24 cellular contexts compared by ENCODE assay signal in the genomic region with DNA sequence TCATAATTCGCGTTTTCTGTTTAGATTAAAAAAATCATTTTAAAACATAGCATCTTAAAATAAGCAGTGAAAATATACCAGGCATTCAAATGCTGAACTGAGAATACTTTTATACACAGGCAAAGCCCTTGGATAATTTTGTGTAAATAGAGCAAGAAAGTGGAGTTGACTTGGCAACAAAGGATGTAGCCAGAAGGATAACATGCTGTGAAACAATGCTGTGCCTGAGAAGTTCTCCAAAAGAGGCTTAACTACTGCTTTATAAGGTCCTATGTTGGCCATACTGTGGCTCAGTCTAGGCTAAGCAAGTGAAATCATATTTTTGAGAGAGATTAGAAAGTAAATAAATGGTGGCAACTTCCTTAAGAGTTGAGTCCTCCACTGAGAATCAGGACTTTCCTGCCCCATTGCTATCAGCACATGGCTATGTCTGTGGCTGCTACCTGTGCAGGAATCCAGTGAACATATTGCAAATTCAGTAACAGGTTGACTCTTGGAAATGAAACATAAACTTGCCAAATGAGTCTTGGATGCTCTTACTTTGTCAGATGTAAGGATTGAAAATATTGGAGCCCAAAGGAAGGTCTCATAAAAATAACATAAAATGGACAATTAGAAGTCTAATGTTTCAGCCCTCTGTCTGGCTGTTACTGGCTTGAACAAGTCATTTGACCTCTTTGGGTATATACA.
DNase-seq lines count a peak whose midpoint lies in the region; ATAC-seq, FAIRE-seq and TF ChIP-seq lines count a peak whose summit lies in the region.
"Had no signal": no experiment of that assay in that cellular context is flagged by ENCODE, and none has a peak within 500 bp of the region (broad histone marks: within the 10 kb centered on the region; RNA-seq: fewer than 3 reads in every experiment).

No MANE protein-coding gene starts in this region.

- no peak overlapping the region for H2BK5ac ChIP-seq in H1 (ENCODE audit: low read depth, low read length)

- no peak for FAIRE-seq in H1 (lab: Jason Lieb, UNC)
- FAIRE-seq: A204.1, G401.6, GM12892, GM19239, H54 had no signal

- no peak overlapping the region for H3K23ac ChIP-seq in H1 (ENCODE audit: insufficient read length)

- ATAC-seq in GM21447 (IDR thresholded peaks at IDR 0.05; ENCODE audit: unreplicated experiment), result no peak
- ATAC-seq: CD8-positive, alpha-beta T cell; GM23338 had no signal

- H4K8ac ChIP-seq in H1 (ENCODE audit: extremely low read depth, insufficient read depth, low read length), result no peak overlapping the region

- no peaks in the 10 kb centered on the region for H3K36me3 ChIP-seq in mammary epithelial cell (ENCODE audit: insufficient read depth, low read length)
- no peaks in the 10 kb centered on the region for H3K36me3 ChIP-seq in H1 (ENCODE audit: control insufficient read depth in 2 of 4, insufficient read depth in 4 of 4, low read length in 3 of 4)
- no peaks in the 10 kb centered on the region for H3K36me3 ChIP-seq in osteoblast (ENCODE audit: insufficient read depth, low read length)
- H3K36me3 ChIP-seq: BLaER1, HAP-1 had no signal

- no peak overlapping the region for H2BK20ac ChIP-seq in H1 (ENCODE audit: low read length)

- BruUV-seq in mammary epithelial cell (replicated peaks; lab: Mats Ljungman, UMichigan) (no TSS peak), MCF 10A (replicated peaks; lab: Mats Ljungman, UMichigan) (no TSS peak)

- no peak for TF ChIP-seq CTCF in mammary epithelial cell (conservative IDR thresholded peaks at IDR 0.05 in 1 of 2, IDR thresholded peaks at IDR 0.05 in 1 of 2; ENCODE audit: extremely low read depth in 1 of 2, insufficient read depth in 1 of 2, low read depth in 1 of 2, low read length in 2 of 2)
- no peak for TF ChIP-seq CTCF in MCF 10A (IDR thresholded peaks at IDR 0.05; ENCODE audit: unreplicated experiment)
- no peak for TF ChIP-seq CTCF in H1 (IDR thresholded peaks at IDR 0.05; ENCODE audit: control extremely low read depth in 1 of 3, insufficient read depth in 1 of 3, low read depth in 1 of 3, low read length in 3 of 3)
- no peak for TF ChIP-seq CTCF in osteoblast (IDR thresholded peaks at IDR 0.05; ENCODE audit: extremely low read depth, low read depth, low read length)

- H3K9me3 ChIP-seq in mammary epithelial cell (replicated peaks; ENCODE audit: insufficient read depth, low read length), result no peaks in the 10 kb centered on the region
- no peaks in the 10 kb centered on the region for H3K9me3 ChIP-seq in H1 (ENCODE audit: insufficient read depth in 2 of 2, low read depth in 1 of 2, low read length in 1 of 2)
- peaks cover 2% of the 10 kb centered on the region for H3K9me3 ChIP-seq in osteoblast (ENCODE audit: low read depth, low read length)
- H3K9me3 ChIP-seq: BLaER1, HAP-1 had no signal

- no peak overlapping the region for H3K18ac ChIP-seq in H1 (ENCODE audit: extremely low read depth, low read length)

- H3K79me2 ChIP-seq in mammary epithelial cell (ENCODE audit: insufficient read depth, low read length), result no peaks in the 10 kb centered on the region
- H3K79me2 ChIP-seq in H1 (ENCODE audit: control insufficient read depth in 1 of 2, insufficient read depth in 2 of 2, low read length in 2 of 2), result no peaks in the 10 kb centered on the region
- no peaks in the 10 kb centered on the region for H3K79me2 ChIP-seq in osteoblast (ENCODE audit: insufficient read depth, low read length)

- H3K4me3 ChIP-seq in mammary epithelial cell (replicated peaks in 1 of 3; ENCODE audit: insufficient read depth in 1 of 3, low read depth in 2 of 3, low read length in 3 of 3) (no peak overlapping the region), H1 (ENCODE audit: extremely low read depth in 1 of 4, insufficient read depth in 2 of 4, low read depth in 3 of 4, low read length in 4 of 4) (no peak overlapping the region), osteoblast (ENCODE audit: insufficient read depth, low read length) (no peak overlapping the region)
- H3K4me3 ChIP-seq: BLaER1, GM23338, HAP-1 had no signal

- no peak overlapping the region for H3K4me3 Mint-ChIP-seq in MCF 10A (ENCODE audit: unreplicated experiment)
- H3K4me3 Mint-ChIP-seq: B cell; CD4-positive, CD25-positive, alpha-beta regulatory T cell; CD8-positive, alpha-beta T cell; GM23338; HFFc6 had no signal

- H3K4me2 ChIP-seq in mammary epithelial cell (ENCODE audit: insufficient read depth, low read depth, low read length), result no peak overlapping the region
- no peak overlapping the region for H3K4me2 ChIP-seq in H1 (ENCODE audit: insufficient read depth in 1 of 2, low read depth in 2 of 2, low read length in 2 of 2)
- no peak overlapping the region for H3K4me2 ChIP-seq in osteoblast (ENCODE audit: insufficient read depth, low read length)
- H3K4me2 ChIP-seq: BLaER1, GM23338 had no signal

- no peak overlapping the region for H4K91ac ChIP-seq in H1 (replicated peaks; ENCODE audit: insufficient read length, low read length)

- no peak overlapping the region for H3K27ac ChIP-seq in mammary epithelial cell (ENCODE audit: insufficient read depth, low read depth, low read length)
- no peak overlapping the region for H3K27ac ChIP-seq in H1 (ENCODE audit: low read depth, low read length)
- no peak overlapping the region for H3K27ac ChIP-seq in osteoblast (ENCODE audit: low read depth, low read length)
- H3K27ac ChIP-seq: 22Rv1, BLaER1, C4-2B had no signal

- no peaks in the 10 kb centered on the region for H3K4me1 ChIP-seq in mammary epithelial cell (ENCODE audit: insufficient read depth, low read length)
- no peaks in the 10 kb centered on the region for H3K4me1 ChIP-seq in H1 (replicated peaks in 1 of 4; ENCODE audit: control insufficient read depth in 3 of 4, insufficient read depth in 4 of 4, low read length in 3 of 4)
- H3K4me1 ChIP-seq in osteoblast (ENCODE audit: insufficient read depth, low read length), result no peaks in the 10 kb centered on the region
- H3K4me1 ChIP-seq: BLaER1, HAP-1 had no signal

- H3K79me1 ChIP-seq in H1 (ENCODE audit: low read depth, low read length), result no peaks in the 10 kb centered on the region

- H3K27ac Mint-ChIP-seq in MCF 10A (ENCODE audit: low read depth, unreplicated experiment), result no peak overlapping the region
- H3K27ac Mint-ChIP-seq: B cell; CD4-positive, CD25-positive, alpha-beta regulatory T cell; CD8-positive, alpha-beta T cell; GM23338; HFFc6 had no signal

- H3K36me3 Mint-ChIP-seq in MCF 10A (ENCODE audit: insufficient read depth, unreplicated experiment), result no peaks in the 10 kb centered on the region
- H3K36me3 Mint-ChIP-seq: CD4-positive, CD25-positive, alpha-beta regulatory T cell; CD8-positive, alpha-beta T cell had no signal

- no peaks in the 10 kb centered on the region for H3K4me1 Mint-ChIP-seq in MCF 10A (ENCODE audit: insufficient read depth, unreplicated experiment)
- H3K4me1 Mint-ChIP-seq: B cell; CD4-positive, CD25-positive, alpha-beta regulatory T cell; GM23338 had no signal

- no peak overlapping the region for H3K4ac ChIP-seq in H1 (replicated peaks; ENCODE audit: insufficient read length, low read depth, low read length)

- no peak for TF ChIP-seq RAD21 in H1 (IDR thresholded peaks at IDR 0.05 in 1 of 2, conservative IDR thresholded peaks at IDR 0.05 in 1 of 2; ENCODE audit: low read depth in 2 of 2, low read length in 2 of 2)

- POLR2A ChIA-PET in MCF 10A (lab: Yijun Ruan, JAX), result interaction anchor here (0.8 kb wide), 1 partner anchor 26 kb away, joined by 3 read pairs; no protein-coding TSS in a partner anchor
- POLR2A ChIA-PET in H1 (lab: Charles Lee; ENCODE audit: partially characterized antibody), result no interaction called here

- 100% methylated on average over 2 of the region's 2 CpGs for WGBS in mammary epithelial cell (ENCODE audit: low coverage, missing lambda C conversion rate)
- 97% methylated on average over 2 of the region's 2 CpGs; no CpG with 5 or more reads in 1 of the 2 experiments for WGBS in H1 (ENCODE audit: extremely low coverage in 1 of 2, insufficient coverage in 1 of 2, insufficient read length in 1 of 2, insufficient replicate concordance in 2 of 2, low coverage in 1 of 2, low lambda C conversion rate in 2 of 2, missing lambda C conversion rate in 1 of 2), 2 experiments

- H2AFZ ChIP-seq in mammary epithelial cell (ENCODE audit: low read depth, low read length) (peak overlapping the region; percentile 17), H1 (ENCODE audit: low read length) (peak overlapping the region; percentile 93), osteoblast (ENCODE audit: low read length) (no peak overlapping the region)
- H2AFZ ChIP-seq: GM23338 had no signal

- no peaks in the 10 kb centered on the region for H3K27me3 ChIP-seq in mammary epithelial cell (ENCODE audit: insufficient read depth, low read length)
- H3K27me3 ChIP-seq in H1 (replicated peaks in 1 of 4; ENCODE audit: control insufficient read depth in 3 of 4, extremely low read depth in 1 of 4, insufficient read depth in 3 of 4, low read length in 3 of 4), result no peaks in the 10 kb centered on the region
- no peaks in the 10 kb centered on the region for H3K27me3 ChIP-seq in osteoblast (ENCODE audit: insufficient read depth, low read length)
- H3K27me3 ChIP-seq: BLaER1 had no signal

- no peak for TF ChIP-seq POLR2A in H1 (IDR thresholded peaks at IDR 0.05; ENCODE audit: control extremely low read depth in 1 of 2, low read depth in 2 of 2, low read length in 2 of 2)

- H3K9ac ChIP-seq in mammary epithelial cell (ENCODE audit: insufficient read depth, low read length) (no peak overlapping the region), H1 (replicated peaks in 1 of 4; ENCODE audit: extremely low read depth in 1 of 4, low read depth in 3 of 4, low read length in 3 of 4) (no peak overlapping the region)
- H3K9ac ChIP-seq: BLaER1 had no signal

- H4K20me1 ChIP-seq in mammary epithelial cell (ENCODE audit: insufficient read depth, low read length) (no peaks in the 10 kb centered on the region), H1 (replicated peaks in 1 of 2; ENCODE audit: control insufficient read depth in 1 of 2, insufficient read depth in 2 of 2, low read length in 2 of 2) (no peaks in the 10 kb centered on the region), osteoblast (ENCODE audit: insufficient read depth, low read length) (no peaks in the 10 kb centered on the region)
- H4K20me1 ChIP-seq: BLaER1 had no signal

- no peak overlapping the region for H2BK120ac ChIP-seq in H1 (replicated peaks; ENCODE audit: low read depth, low read length)

- H3K27me3 Mint-ChIP-seq in MCF 10A (ENCODE audit: insufficient read depth, unreplicated experiment), result no peaks in the 10 kb centered on the region
- H3K27me3 Mint-ChIP-seq: B cell; CD4-positive, CD25-positive, alpha-beta regulatory T cell had no signal

- CTCF ChIA-PET in mammary epithelial cell (lab: Charles Lee; ENCODE audit: low non-redundant PET) (no interaction called here), MCF 10A (lab: Yijun Ruan, JAX) (interaction anchor here (0.6 kb wide), 1 partner anchor 917 kb away, joined by 3 read pairs; no protein-coding TSS in a partner anchor), H1 (lab: Charles Lee; ENCODE audit: partially characterized antibody) (no interaction called here)

- H2BK15ac ChIP-seq in H1 (ENCODE audit: low read length), result no peak overlapping the region

- H3K56ac ChIP-seq in H1 (replicated peaks; ENCODE audit: insufficient read length, low read depth, low read length), result no peak overlapping the region

- no peak overlapping the region for H4K5ac ChIP-seq in H1 (ENCODE audit: insufficient read length, low read depth, low read length)

- in situ Hi-C loops in mammary epithelial cell (cut with MboI; ENCODE audit: low sequenced_read_pairs in 2 of 2), result no loop called here

- no peaks in the 10 kb centered on the region for H3K9me3 Mint-ChIP-seq in MCF 10A (ENCODE audit: unreplicated experiment)
- H3K9me3 Mint-ChIP-seq: GM23338 had no signal

- H3K23me2 ChIP-seq in H1 (ENCODE audit: low read depth, low read length), result no peaks in the 10 kb centered on the region; the same call in 1 of the 2 replicates

- H2AK5ac ChIP-seq in H1 (ENCODE audit: low read depth, low read length), result no peak overlapping the region

- no peak overlapping the region; the same call in 1 of the 2 replicates for H2BK12ac ChIP-seq in H1 (ENCODE audit: low read depth, low read length)

- TF ChIP-seq EP300 in H1 (IDR thresholded peaks at IDR 0.05; ENCODE audit: borderline replicate concordance in 1 of 2, low read depth in 2 of 2, low read length in 2 of 2), result no peak

- no peak for DNase-seq in mammary epithelial cell
- DNase-seq in MCF 10A (ENCODE audit: unreplicated experiment), result no peak
- DNase-seq in cerebellar cortex (ENCODE audit: low spot score), result peak; percentile 87
- DNase-seq in H1 (ENCODE audit: low read depth in 1 of 2, low spot score in 2 of 2), result no peak
- DNase-seq in osteoblast (ENCODE audit: insufficient read length, low spot score, missing footprints), result peak; percentile 65
- no peak for DNase-seq in NCI-H1930 (lab: John Stamatoyannopoulos, UW)
- DNase-seq in NCI-H446 (lab: John Stamatoyannopoulos, UW), result no peak
- DNase-seq: CD4-positive, CD25-positive, alpha-beta regulatory T cell; CD8-positive, alpha-beta T cell; DMS53; DMS79 treated with DMSO at 0.1 percent for 48 hours; HFFc6 had no signal

- dilution Hi-C loops in mammary epithelial cell (cut with HindIII; ENCODE audit: low sequenced_read_pairs), result no loop called here

- H3K14ac ChIP-seq in H1 (ENCODE audit: insufficient read length), result no peak overlapping the region

- intact Hi-C loops in mammary epithelial cell (cut with micrococcal nuclease), result no loop called here
- intact Hi-C loops in MCF 10A (cut with micrococcal nuclease), result no loop called here

Comparison
In these comparisons a context has a peak if more than half of its experiments do, and no peak if none do; other contexts are left out.
1. DNase-seq: peak in cerebellar cortex (single experiment) and osteoblast (single experiment); none in mammary epithelial cell (single experiment), MCF 10A (single experiment), H1 (0 of 2), NCI-H1930 (0 of 2) and NCI-H446 (0 of 2).